Comparison of ENCODE assay signal across 35 cellular contexts in the genomic region with DNA sequence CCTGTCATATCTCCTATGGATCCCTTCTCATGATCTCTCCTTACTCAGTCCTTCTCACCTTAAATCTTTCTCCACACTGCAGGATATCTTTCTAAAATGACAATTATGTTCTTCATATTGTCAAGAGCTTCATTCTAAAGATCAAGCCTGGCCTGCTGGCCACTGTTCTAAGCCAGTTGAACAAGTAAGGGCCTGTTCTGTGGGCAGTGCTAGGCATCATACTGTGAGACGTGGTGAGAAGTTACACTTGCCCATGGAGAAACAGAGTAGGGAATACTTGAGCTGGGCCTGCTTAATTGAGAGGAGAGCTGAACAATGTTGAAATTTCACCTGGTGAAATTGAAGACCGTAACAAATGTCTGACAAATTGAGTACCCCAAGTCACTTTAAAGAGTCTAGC.
"Had no signal": no experiment of that assay in that cellular context is flagged by ENCODE, and none has a peak within 500 bp of the region (broad histone marks: within the 10 kb centered on the region; RNA-seq: fewer than 3 reads in every experiment).

No MANE protein-coding gene starts in this region.

- H3K4me1 Mint-ChIP-seq: activated CD4-positive, alpha-beta T cell treated with anti-CD3 and anti-CD28 coated beads for 36 hours; activated CD4-positive, alpha-beta T cell treated with anti-CD3 and anti-CD28 coated beads, Interleukin-2, amount 10 ng/mL, durations not matched to agents 7 days and 5 days; activated naive CD4-positive, alpha-beta T cell treated with anti-CD3 and anti-CD28 coated beads, Interleukin-2, amount 50 U/mL, for 24 hours; activated naive CD8-positive, alpha-beta T cell treated with anti-CD3 and anti-CD28 coated beads, Interleukin-2, amount 10 ng/mL, durations not matched to agents 7 days and 5 days; central memory CD8-positive, alpha-beta T cell had no signal

- H3K4me3 Mint-ChIP-seq: activated CD4-positive, alpha-beta T cell treated with anti-CD3 and anti-CD28 coated beads for 36 hours; activated CD4-positive, alpha-beta T cell treated with anti-CD3 and anti-CD28 coated beads, Interleukin-2, amount 10 ng/mL, durations not matched to agents 7 days and 5 days; activated CD8-positive, alpha-beta T cell treated with anti-CD3 and anti-CD28 coated beads, Interleukin-2, amount 10 ng/mL, durations not matched to agents 7 days and 5 days; activated naive CD4-positive, alpha-beta T cell treated with anti-CD3 and anti-CD28 coated beads, Interleukin-2, amount 50 U/mL, for 24 hours; activated naive CD8-positive, alpha-beta T cell treated with anti-CD3 and anti-CD28 coated beads, Interleukin-2, amount 10 ng/mL, durations not matched to agents 7 days and 5 days; activated T-cell treated with anti-CD3 and anti-CD28 coated beads, Interleukin-2, amount 50 U/mL, for 24 hours; brain; central memory CD8-positive, alpha-beta T cell; T-helper 1 cell treated with Interleukin-12 subunit alpha and Interleukin-12 subunit beta and Interleukin-4 antibody, amounts not matched to agents 30 μg/mL and 1 μg/mL, for 36 hours; T-helper 2 cell treated with Interferon-gamma antibody and Interleukin-4, amounts not matched to agents 5 μg/mL and 100 μg/mL, for 36 hours had no signal

- H3K36me3 Mint-ChIP-seq: activated naive CD4-positive, alpha-beta T cell treated with anti-CD3 and anti-CD28 coated beads, Interleukin-2, amount 50 U/mL, for 24 hours; activated naive CD8-positive, alpha-beta T cell treated with anti-CD3 and anti-CD28 coated beads, Interleukin-2, amount 10 ng/mL, durations not matched to agents 7 days and 5 days; brain had no signal

- H3K9ac ChIP-seq: SK-N-SH had no signal

- H3K27ac Mint-ChIP-seq: activated CD4-positive, alpha-beta T cell treated with anti-CD3 and anti-CD28 coated beads for 36 hours; activated CD4-positive, alpha-beta T cell treated with anti-CD3 and anti-CD28 coated beads, Interleukin-2, amount 10 ng/mL, durations not matched to agents 7 days and 5 days; activated CD8-positive, alpha-beta T cell treated with anti-CD3 and anti-CD28 coated beads, Interleukin-2, amount 10 ng/mL, durations not matched to agents 7 days and 5 days; activated naive CD4-positive, alpha-beta T cell treated with anti-CD3 and anti-CD28 coated beads, Interleukin-2, amount 50 U/mL, for 24 hours; activated naive CD8-positive, alpha-beta T cell treated with anti-CD3 and anti-CD28 coated beads, Interleukin-2, amount 10 ng/mL, durations not matched to agents 7 days and 5 days; activated T-cell treated with anti-CD3 and anti-CD28 coated beads, Interleukin-2, amount 50 U/mL, for 24 hours; activated T-helper 2 cell treated with anti-CD3 and anti-CD28 coated beads, Interferon-gamma antibody, Interleukin-2, Interleukin-4, amounts not matched to agents 10 μg/mL and 5 μg/mL and 100 μg/mL, durations not matched to agents 14 hours and 24 hours and 36 hours; brain; T-helper 1 cell treated with Interleukin-12 subunit alpha and Interleukin-12 subunit beta and Interleukin-4 antibody, amounts not matched to agents 30 μg/mL and 1 μg/mL, for 36 hours; T-helper 2 cell treated with Interferon-gamma antibody and Interleukin-4, amounts not matched to agents 5 μg/mL and 100 μg/mL, for 36 hours had no signal

- H3K9me3 Mint-ChIP-seq: activated CD4-positive, alpha-beta T cell treated with anti-CD3 and anti-CD28 coated beads, Interleukin-2, amount 10 ng/mL, durations not matched to agents 7 days and 5 days; activated naive CD4-positive, alpha-beta T cell treated with anti-CD3 and anti-CD28 coated beads, Interleukin-2, amount 50 U/mL, for 24 hours; activated naive CD8-positive, alpha-beta T cell treated with anti-CD3 and anti-CD28 coated beads, Interleukin-2, amount 10 ng/mL, durations not matched to agents 7 days and 5 days; activated T-cell treated with anti-CD3 and anti-CD28 coated beads, Interleukin-2, amount 50 U/mL, for 24 hours; activated T-helper 2 cell treated with anti-CD3 and anti-CD28 coated beads, Interferon-gamma antibody, Interleukin-2, Interleukin-4, amounts not matched to agents 10 μg/mL and 5 μg/mL and 100 μg/mL, durations not matched to agents 14 hours and 24 hours and 36 hours; brain; central memory CD8-positive, alpha-beta T cell; T-helper 1 cell treated with Interleukin-12 subunit alpha and Interleukin-12 subunit beta and Interleukin-4 antibody, amounts not matched to agents 30 μg/mL and 1 μg/mL, for 36 hours; T-helper 2 cell treated with Interferon-gamma antibody and Interleukin-4, amounts not matched to agents 5 μg/mL and 100 μg/mL, for 36 hours had no signal

- H3K27me3 ChIP-seq: cardiac muscle cell, MG63, SJSA1 had no signal

- H3K36me3 ChIP-seq: cardiac muscle cell, MG63, SJSA1 had no signal

- H3K4me3 ChIP-seq: cardiac muscle cell, MG63, SJSA1 had no signal

- H3K9me3 ChIP-seq: MG63, SJSA1, SK-N-SH had no signal

- H3K4me2 ChIP-seq: SK-N-SH had no signal

- H3K27ac ChIP-seq: cardiac muscle cell, SJSA1 had no signal

- ATAC-seq: activated CD4-positive, alpha-beta T cell treated with anti-CD3 and anti-CD28 coated beads for 36 hours; activated CD4-positive, CD25-positive, alpha-beta regulatory T cell treated with anti-CD3 and anti-CD28 coated beads, Interleukin-2, amount 50 U/mL, for 24 hours; activated CD8-positive, alpha-beta T cell treated with anti-CD3 and anti-CD28 coated beads, Interleukin-2, amount 10 ng/mL, durations not matched to agents 7 days and 5 days; Panc1 had no signal

- DNase-seq: activated CD4-positive, alpha-beta T cell treated with anti-CD3 and anti-CD28 coated beads for 36 hours; activated CD4-positive, alpha-beta T cell treated with anti-CD3 and anti-CD28 coated beads, Interleukin-2, amount 10 ng/mL, durations not matched to agents 7 days and 5 days; activated CD4-positive, alpha-beta T cell treated with anti-CD3 and anti-CD28 coated beads, Interleukin-2, amount 50 U/mL, for 48 hours; activated CD8-positive, alpha-beta T cell treated with anti-CD3 and anti-CD28 coated beads, Interleukin-2, amount 10 ng/mL, durations not matched to agents 7 days and 5 days; activated gamma-delta T cell; activated naive CD4-positive, alpha-beta T cell treated with Interleukin-2 at 50 U/mL for 16 hours; activated naive CD8-positive, alpha-beta T cell treated with anti-CD3 and anti-CD28 coated beads, Interleukin-2, amount 10 ng/mL, durations not matched to agents 7 days and 5 days; activated T-cell treated with anti-CD3 and anti-CD28 coated beads, Interleukin-2, amount 50 U/mL, for 24 hours; anterior cingulate cortex; Karpas-422; KBM-7; MG63; NCI-H1048; NCI-H1105 treated with DMSO at 0.1 percent for 48 hours; NCI-H1436; NCI-H1694; NCI-H1930; NCI-H2081 treated with DMSO at 0.1 percent for 48 hours; NCI-H226; NCI-H446 treated with DMSO at 0.1 percent for 48 hours; NCI-H524; NCI-H69; NCI-H82; SHP77 treated with DMSO at 0.1 percent for 48 hours; SK-N-SH had no signal
